Comparison of ENCODE assay signal across 11 cellular contexts in the genomic region with DNA sequence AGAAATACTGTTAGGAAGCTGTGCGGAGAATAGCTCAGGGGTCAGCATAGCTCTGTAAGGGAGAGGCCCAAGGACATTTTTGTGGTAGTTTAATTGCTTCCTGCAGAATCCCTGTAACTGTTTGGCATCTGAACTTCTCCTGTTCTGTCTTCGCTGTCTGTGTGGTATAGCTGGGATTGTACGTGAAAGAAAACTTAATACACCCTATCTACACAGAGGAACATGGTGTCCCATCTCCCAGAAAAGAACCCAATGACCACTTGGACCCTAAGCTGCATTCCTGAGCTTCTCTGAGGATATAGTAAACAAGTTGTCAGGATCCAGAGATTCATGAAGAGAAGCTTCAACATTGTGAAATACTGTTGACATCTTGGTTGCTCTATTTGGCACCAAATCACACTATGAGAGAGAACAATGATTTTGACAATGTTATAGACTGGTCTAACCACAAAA.
DNase-seq lines count a peak whose midpoint lies in the region; ATAC-seq, FAIRE-seq and TF ChIP-seq lines count a peak whose summit lies in the region.
"Had no signal": no experiment of that assay in that cellular context is flagged by ENCODE, and none has a peak within 500 bp of the region (broad histone marks: within the 10 kb centered on the region; RNA-seq: fewer than 3 reads in every experiment).

No MANE protein-coding gene starts in this region.

- POLR2A ChIA-PET in activated CD4-positive, alpha-beta T cell treated with anti-CD3 and anti-CD28 coated beads for 36 hours (lab: Charles Lee): interaction anchor here (0.5 kb wide), 1 partner anchor 29 kb away, joined by 4 read pairs; no protein-coding TSS in a partner anchor
- POLR2A ChIA-PET in activated CD8-positive, alpha-beta T cell treated with anti-CD3 and anti-CD28 coated beads, Interleukin-2, amount 10 ng/mL, durations not matched to agents 7 days and 5 days (lab: Charles Lee): interaction anchor here (2.6 kb wide), 1 partner anchor 10 kb away, joined by 9 read pairs; no protein-coding TSS in a partner anchor

- peaks cover 44% of the 10 kb centered on the region for H3K4me1 ChIP-seq in foreskin keratinocyte
- H3K4me1 ChIP-seq in stomach: peaks cover 30 to 64% (median 53%) of the 10 kb centered on the region in 4 donors

- H3K9me3 Mint-ChIP-seq in activated CD4-positive, alpha-beta T cell treated with anti-CD3 and anti-CD28 coated beads for 36 hours (ENCODE audit: low read depth): no peaks in the 10 kb centered on the region
- H3K9me3 Mint-ChIP-seq in T-helper 2 cell treated with Interferon-gamma antibody and Interleukin-4, amounts not matched to agents 5 μg/mL and 100 μg/mL, for 36 hours: peaks cover 6% of the 10 kb centered on the region
- no peaks in the 10 kb centered on the region for H3K9me3 Mint-ChIP-seq in activated CD8-positive, alpha-beta T cell treated with anti-CD3 and anti-CD28 coated beads, Interleukin-2, amount 10 ng/mL, durations not matched to agents 7 days and 5 days (ENCODE audit: insufficient read depth)

- H3K27ac Mint-ChIP-seq in activated CD4-positive, alpha-beta T cell treated with anti-CD3 and anti-CD28 coated beads for 36 hours: no peak overlapping the region
- H3K27ac Mint-ChIP-seq in T-helper 2 cell treated with Interferon-gamma antibody and Interleukin-4, amounts not matched to agents 5 μg/mL and 100 μg/mL, for 36 hours: no peak overlapping the region
- H3K27ac Mint-ChIP-seq in activated CD8-positive, alpha-beta T cell treated with anti-CD3 and anti-CD28 coated beads, Interleukin-2, amount 10 ng/mL, durations not matched to agents 7 days and 5 days: no peak overlapping the region
- H3K27ac Mint-ChIP-seq: mesothelial cell of epicardium had no signal

- FAIRE-seq in GM12892 (lab: Jason Lieb, UNC): peak; percentile 48

- H3K4me3 ChIP-seq in stomach: no peak overlapping the region

- intact Hi-C loops in stomach (cut with DNase I; ENCODE audit: low total_unique reads): no loop called here
- intact Hi-C loops in activated CD4-positive, alpha-beta T cell treated with anti-CD3 and anti-CD28 coated beads for 36 hours (cut with DNase I, micrococcal nuclease): no loop called here

- TF ChIP-seq POLR2A in GM12892 (IDR thresholded peaks at IDR 0.05; ENCODE audit: low read depth, low read length): no peak
- TF ChIP-seq POLR2A in stomach (IDR thresholded peaks at IDR 0.05): no peak

- peaks cover 63% of the 10 kb centered on the region for H3K4me1 Mint-ChIP-seq in activated CD4-positive, alpha-beta T cell treated with anti-CD3 and anti-CD28 coated beads for 36 hours
- peaks cover 50% of the 10 kb centered on the region for H3K4me1 Mint-ChIP-seq in T-helper 2 cell treated with Interferon-gamma antibody and Interleukin-4, amounts not matched to agents 5 μg/mL and 100 μg/mL, for 36 hours (ENCODE audit: low read depth)
- H3K4me1 Mint-ChIP-seq in activated CD8-positive, alpha-beta T cell treated with anti-CD3 and anti-CD28 coated beads, Interleukin-2, amount 10 ng/mL, durations not matched to agents 7 days and 5 days (ENCODE audit: low read depth): peaks cover 55% of the 10 kb centered on the region

- TF ChIP-seq CTCF in foreskin keratinocyte (conservative IDR thresholded peaks at IDR 0.05) (no peak), stomach (IDR thresholded peaks at IDR 0.05) (no peak)

- H3K36me3 Mint-ChIP-seq in activated CD4-positive, alpha-beta T cell treated with anti-CD3 and anti-CD28 coated beads for 36 hours (ENCODE audit: low read depth): no peaks in the 10 kb centered on the region
- peaks cover 3% of the 10 kb centered on the region for H3K36me3 Mint-ChIP-seq in T-helper 2 cell treated with Interferon-gamma antibody and Interleukin-4, amounts not matched to agents 5 μg/mL and 100 μg/mL, for 36 hours (ENCODE audit: low read depth)
- peaks cover 5% of the 10 kb centered on the region for H3K36me3 Mint-ChIP-seq in activated CD8-positive, alpha-beta T cell treated with anti-CD3 and anti-CD28 coated beads, Interleukin-2, amount 10 ng/mL, durations not matched to agents 7 days and 5 days (ENCODE audit: low read depth)

- H3K4me3 Mint-ChIP-seq in activated CD4-positive, alpha-beta T cell treated with anti-CD3 and anti-CD28 coated beads for 36 hours: no peak overlapping the region
- H3K4me3 Mint-ChIP-seq in T-helper 2 cell treated with Interferon-gamma antibody and Interleukin-4, amounts not matched to agents 5 μg/mL and 100 μg/mL, for 36 hours: no peak overlapping the region
- no peak overlapping the region for H3K4me3 Mint-ChIP-seq in activated CD8-positive, alpha-beta T cell treated with anti-CD3 and anti-CD28 coated beads, Interleukin-2, amount 10 ng/mL, durations not matched to agents 7 days and 5 days
- H3K4me3 Mint-ChIP-seq: mesothelial cell of epicardium had no signal

- H3K36me3 ChIP-seq in stomach: no peaks in the 10 kb centered on the region

- CTCF ChIA-PET in activated CD4-positive, alpha-beta T cell treated with anti-CD3 and anti-CD28 coated beads for 36 hours (lab: Charles Lee): interaction anchor here (0.5 to 1.4 kb wide), 6 partner anchors 10 to 60 kb away, joined by 3 to 5 read pairs (median 4); no protein-coding TSS in a partner anchor
- CTCF ChIA-PET in activated CD8-positive, alpha-beta T cell treated with anti-CD3 and anti-CD28 coated beads, Interleukin-2, amount 10 ng/mL, durations not matched to agents 7 days and 5 days (lab: Charles Lee): interaction anchor here (1.7 to 3.7 kb wide), 4 partner anchors 10 to 58 kb away, joined by 6 to 17 read pairs (median 9); no protein-coding TSS in a partner anchor

- H3K27me3 ChIP-seq in foreskin keratinocyte (no peaks in the 10 kb centered on the region), stomach (no peaks in the 10 kb centered on the region)

- DNase-seq in GM12892 (ENCODE audit: insufficient read length) (no peak), SW 1271 (lab: John Stamatoyannopoulos, UW) (peak; percentile 33 to 93), foreskin keratinocyte (no peak), stomach (no peak), T1000 (lab: John Stamatoyannopoulos, UW) (no peak)
- no peak for DNase-seq in activated CD4-positive, alpha-beta T cell treated with anti-CD3 and anti-CD28 coated beads for 36 hours
- DNase-seq in T-helper 2 cell treated with Interferon-gamma antibody and Interleukin-4, amounts not matched to agents 5 μg/mL and 100 μg/mL, for 36 hours (ENCODE audit: low spot score): no peak
- no peak for DNase-seq in activated CD8-positive, alpha-beta T cell treated with anti-CD3 and anti-CD28 coated beads, Interleukin-2, amount 10 ng/mL, durations not matched to agents 7 days and 5 days
- DNase-seq: NCI-H1436; stimulated activated CD4-positive, alpha-beta T cell treated with anti-CD3 and anti-CD28 coated beads, Interleukin-4, amount 100 ng/mL, for 4 hours had no signal

- peaks cover 0 to 8% (median 3%) of the 10 kb centered on the region in 4 donors for H3K9me3 ChIP-seq in stomach

- no peak for TF ChIP-seq EP300 in stomach (IDR thresholded peaks at IDR 0.05)

- H3K27me3 Mint-ChIP-seq in activated CD4-positive, alpha-beta T cell treated with anti-CD3 and anti-CD28 coated beads for 36 hours: no peaks in the 10 kb centered on the region
- no peaks in the 10 kb centered on the region for H3K27me3 Mint-ChIP-seq in T-helper 2 cell treated with Interferon-gamma antibody and Interleukin-4, amounts not matched to agents 5 μg/mL and 100 μg/mL, for 36 hours (ENCODE audit: low read depth)
- H3K27me3 Mint-ChIP-seq in activated CD8-positive, alpha-beta T cell treated with anti-CD3 and anti-CD28 coated beads, Interleukin-2, amount 10 ng/mL, durations not matched to agents 7 days and 5 days (ENCODE audit: low read depth): no peaks in the 10 kb centered on the region

- 61 to 85% (median 81%) methylated on average over 3 of the region's 3 CpGs for WGBS in stomach, 5 donors

- no peak for ATAC-seq in foreskin keratinocyte
- no peak for ATAC-seq in activated CD4-positive, alpha-beta T cell treated with anti-CD3 and anti-CD28 coated beads for 36 hours
- ATAC-seq in activated CD8-positive, alpha-beta T cell treated with anti-CD3 and anti-CD28 coated beads, Interleukin-2, amount 10 ng/mL, durations not matched to agents 7 days and 5 days: no peak

- H3K27ac ChIP-seq in foreskin keratinocyte (peak overlapping the region; percentile 54), stomach (peak overlapping the region in 3 of 5 donors; percentile 13 to 43 (median 13))

Comparison
In these comparisons a context has a peak if more than half of its experiments do, and no peak if none do; other contexts are left out.
1. DNase-seq: peak in SW 1271 (2 of 2); none in GM12892 (single experiment), foreskin keratinocyte (0 of 2), stomach (single experiment), activated CD4-positive, alpha-beta T cell treated with anti-CD3 and anti-CD28 coated beads for 36 hours (single experiment), T-helper 2 cell treated with Interferon-gamma antibody and Interleukin-4, amounts not matched to agents 5 μg/mL and 100 μg/mL, for 36 hours (single experiment), activated CD8-positive, alpha-beta T cell treated with anti-CD3 and anti-CD28 coated beads, Interleukin-2, amount 10 ng/mL, durations not matched to agents 7 days and 5 days (single experiment) and T1000 (single experiment).